11 cellular contexts compared by ENCODE assay signal in the genomic region with DNA sequence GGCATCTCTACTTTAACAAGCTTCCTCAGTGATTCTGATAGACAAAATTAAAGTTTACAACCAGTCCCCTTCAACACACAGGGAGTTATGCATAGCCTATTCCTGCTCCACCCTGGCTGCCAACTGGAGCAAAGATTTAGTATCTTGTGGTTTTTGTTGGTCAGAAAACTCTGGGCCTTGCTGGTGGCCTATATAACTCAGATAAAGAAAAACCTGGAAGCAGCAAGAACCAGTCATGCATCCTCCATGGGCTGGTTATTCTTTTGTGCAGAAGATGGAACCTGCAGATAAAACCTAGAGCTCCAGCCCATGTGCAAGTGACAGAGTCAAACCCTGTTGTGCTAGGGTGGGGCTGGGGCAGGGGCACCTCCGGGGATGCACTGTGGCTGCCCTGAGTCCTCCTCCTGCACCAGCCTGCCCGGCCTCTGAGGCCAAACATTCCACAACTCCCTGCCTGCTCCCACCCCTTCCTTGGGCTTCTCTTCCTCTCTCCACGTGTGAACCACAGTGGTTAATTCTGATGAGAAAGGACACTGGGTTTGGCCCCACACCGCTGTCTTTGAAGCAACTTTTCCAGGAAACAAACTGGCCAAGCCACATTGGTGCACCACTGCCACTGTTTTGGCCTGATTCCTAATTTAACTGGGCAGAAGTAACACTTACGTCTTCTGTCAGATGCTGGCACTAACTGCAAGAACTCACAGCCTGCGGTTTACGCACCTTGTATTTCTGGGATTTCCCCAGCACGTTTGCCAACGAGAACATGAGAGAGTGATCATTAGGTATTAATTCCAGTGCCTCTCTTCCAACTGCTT. TPM values are rescaled to one million over a fixed set of nuclear protein-coding genes. Genes with fewer than 3 reads are reported as not detected.
DNase-seq lines count a peak whose midpoint lies in the region; ATAC-seq and TF ChIP-seq lines count a peak whose summit lies in the region.
"Had no signal": no experiment of that assay in that cellular context is flagged by ENCODE, and none has a peak within 500 bp of the region (broad histone marks: within the 10 kb centered on the region; RNA-seq: fewer than 3 reads in every experiment).

No MANE protein-coding gene starts in this region.

- no peak overlapping the region for H3K56ac ChIP-seq in mesendoderm (ENCODE audit: low read length)

- no peak overlapping the region for H3K4me2 ChIP-seq in mesendoderm (ENCODE audit: low read length)

- peak overlapping the region in 2 of 3 donors; percentile 53 to 71 for H3K27ac Mint-ChIP-seq in CD4-positive, CD25-positive, alpha-beta regulatory T cell
- H3K27ac Mint-ChIP-seq in progenitor cell of endocrine pancreas (no peak overlapping the region), endothelial cell (ENCODE audit: unreplicated experiment) (no peak overlapping the region)

- no peak overlapping the region for H3K9ac ChIP-seq in mesendoderm (ENCODE audit: low read length)
- H3K9ac ChIP-seq: BLaER1 treated with 17β-estradiol and CSF1 and Interleukin-3, amounts not matched to agents 10 nM and 100 nM had no signal

- no peak overlapping the region for H3K4me3 Mint-ChIP-seq in CD4-positive, CD25-positive, alpha-beta regulatory T cell
- H3K4me3 Mint-ChIP-seq in progenitor cell of endocrine pancreas (ENCODE audit: low read depth) (no peak overlapping the region), endothelial cell (ENCODE audit: unreplicated experiment) (no peak overlapping the region)

- H3K27ac ChIP-seq in CD4-positive, CD25-positive, alpha-beta regulatory T cell (ENCODE audit: insufficient read depth, low read length, poor library complexity, severe bottlenecking): no peak overlapping the region
- H3K27ac ChIP-seq in VCaP: peak overlapping the region; percentile 50
- H3K27ac ChIP-seq in right cardiac atrium (ENCODE audit: low read length): no peak overlapping the region
- H3K27ac ChIP-seq in mesendoderm (ENCODE audit: low read depth, low read length): no peak overlapping the region
- H3K27ac ChIP-seq: BLaER1 treated with 17β-estradiol and CSF1 and Interleukin-3, amounts not matched to agents 10 nM and 100 nM had no signal

- H3K79me2 ChIP-seq in mesendoderm (ENCODE audit: control insufficient read depth, insufficient read depth, low read length): no peaks in the 10 kb centered on the region

- 60% methylated on average over 9 of the region's 9 CpGs for WGBS in right cardiac atrium
- WGBS in mesendoderm (ENCODE audit: extremely low coverage, insufficient coverage, low lambda C conversion rate): no CpG with 5 or more reads among the region's 9 CpGs

- no peaks in the 10 kb centered on the region for H3K27me3 Mint-ChIP-seq in CD4-positive, CD25-positive, alpha-beta regulatory T cell
- H3K27me3 Mint-ChIP-seq in progenitor cell of endocrine pancreas (no peaks in the 10 kb centered on the region), endothelial cell (ENCODE audit: unreplicated experiment) (peaks cover 2% of the 10 kb centered on the region)

- H2BK5ac ChIP-seq in mesendoderm (ENCODE audit: low read length): no peak overlapping the region

- H3K4ac ChIP-seq in mesendoderm (ENCODE audit: low read depth, low read length): no peak overlapping the region

- H3K27me3 ChIP-seq in CD4-positive, CD25-positive, alpha-beta regulatory T cell (ENCODE audit: control insufficient read depth, insufficient read depth, low read length): no peaks in the 10 kb centered on the region
- no peaks in the 10 kb centered on the region for H3K27me3 ChIP-seq in right cardiac atrium (ENCODE audit: control insufficient read depth, insufficient read depth)
- H3K27me3 ChIP-seq in mesendoderm (ENCODE audit: insufficient read depth, low read length, poor library complexity): no peaks in the 10 kb centered on the region
- H3K27me3 ChIP-seq: BLaER1 treated with 17β-estradiol and CSF1 and Interleukin-3, amounts not matched to agents 10 nM and 100 nM had no signal

- ATAC-seq in CD4-positive, CD25-positive, alpha-beta regulatory T cell (ENCODE audit: low read depth in 2 of 2): no peak
- ATAC-seq in GM19452 (IDR thresholded peaks at IDR 0.05; ENCODE audit: unreplicated experiment): peak; percentile 25
- ATAC-seq in right cardiac atrium: peak; percentile 54 to 64

- DNase-seq in CD4-positive, CD25-positive, alpha-beta regulatory T cell: no peak
- DNase-seq in right cardiac atrium (no peak), mesendoderm (no peak), progenitor cell of endocrine pancreas (ENCODE audit: low spot score, unreplicated experiment) (no peak), endothelial cell (ENCODE audit: low spot score) (no peak)
- DNase-seq in activated CD8-positive, alpha-beta memory T cell treated with anti-CD3 and anti-CD28 coated beads, Interleukin-2, amount 50 U/mL, for 4 hours: no peak
- DNase-seq: activated CD4-positive, CD25-positive, alpha-beta regulatory T cell; activated effector memory CD4-positive, alpha-beta T cell treated with anti-CD3 and anti-CD28 coated beads, Interleukin-2, amount 50 U/mL, for 16 hours had no signal

- peaks cover 2% of the 10 kb centered on the region for H3K36me3 ChIP-seq in CD4-positive, CD25-positive, alpha-beta regulatory T cell (ENCODE audit: control insufficient read depth, insufficient read depth, low read length)
- no peaks in the 10 kb centered on the region for H3K36me3 ChIP-seq in mesendoderm (ENCODE audit: control insufficient read depth, insufficient read depth, low read length)

- no peak overlapping the region for H2BK120ac ChIP-seq in mesendoderm (ENCODE audit: low read depth, low read length)

- no peak overlapping the region for H2BK15ac ChIP-seq in mesendoderm (replicated peaks; ENCODE audit: low read depth)

- H3K79me1 ChIP-seq in mesendoderm (ENCODE audit: low read length): no peaks in the 10 kb centered on the region

- no peaks in the 10 kb centered on the region for H3K9me3 ChIP-seq in CD4-positive, CD25-positive, alpha-beta regulatory T cell (ENCODE audit: control insufficient read depth in 2 of 2, low read length in 2 of 2)
- H3K9me3 ChIP-seq in right cardiac atrium (ENCODE audit: control insufficient read depth, low read length): no peaks in the 10 kb centered on the region

- peaks cover 31% of the 10 kb centered on the region for H3K36me3 Mint-ChIP-seq in CD4-positive, CD25-positive, alpha-beta regulatory T cell
- H3K36me3 Mint-ChIP-seq in progenitor cell of endocrine pancreas (ENCODE audit: insufficient read depth) (peaks cover 24% of the 10 kb centered on the region), endothelial cell (ENCODE audit: low read depth, unreplicated experiment) (peaks cover 13% of the 10 kb centered on the region)

- H3K9me3 Mint-ChIP-seq in CD4-positive, CD25-positive, alpha-beta regulatory T cell: peaks cover 0 to 1% (median 0%) of the 10 kb centered on the region in 7 donors
- peaks cover 3% of the 10 kb centered on the region for H3K9me3 Mint-ChIP-seq in progenitor cell of endocrine pancreas (ENCODE audit: low read depth)
- H3K9me3 Mint-ChIP-seq in endothelial cell (ENCODE audit: unreplicated experiment): no peaks in the 10 kb centered on the region

- peaks cover 10% of the 10 kb centered on the region for H3K4me1 ChIP-seq in CD4-positive, CD25-positive, alpha-beta regulatory T cell (ENCODE audit: control insufficient read depth, insufficient read depth, low read length, poor library complexity, severe bottlenecking)
- H3K4me1 ChIP-seq in right cardiac atrium (ENCODE audit: control insufficient read depth, insufficient read depth, low read length): no peaks in the 10 kb centered on the region
- no peaks in the 10 kb centered on the region for H3K4me1 ChIP-seq in mesendoderm (ENCODE audit: control insufficient read depth, low read depth, low read length)

- H4K8ac ChIP-seq in mesendoderm (ENCODE audit: low read depth, low read length): no peak overlapping the region

- intact Hi-C loops in right cardiac atrium (cut with DNase I): no loop called here

- no peak overlapping the region for H3K23ac ChIP-seq in mesendoderm (ENCODE audit: low read length)

- H4K5ac ChIP-seq in mesendoderm (ENCODE audit: low read length): no peak overlapping the region

- H2AK5ac ChIP-seq in mesendoderm (ENCODE audit: low read length): no peak overlapping the region

- no peak overlapping the region for H3K18ac ChIP-seq in mesendoderm (ENCODE audit: low read length)

- H3K4me1 Mint-ChIP-seq in CD4-positive, CD25-positive, alpha-beta regulatory T cell: peaks cover 18 to 36% (median 31%) of the 10 kb centered on the region in 4 donors
- H3K4me1 Mint-ChIP-seq in progenitor cell of endocrine pancreas (ENCODE audit: low read depth): peaks cover 5% of the 10 kb centered on the region
- peaks cover 33% of the 10 kb centered on the region for H3K4me1 Mint-ChIP-seq in endothelial cell (ENCODE audit: unreplicated experiment)

- TF ChIP-seq CTCF in VCaP (conservative IDR thresholded peaks at IDR 0.05) (no peak), progenitor cell of endocrine pancreas (IDR thresholded peaks at IDR 0.05; ENCODE audit: unreplicated experiment) (no peak), endothelial cell (IDR thresholded peaks at IDR 0.05; ENCODE audit: unreplicated experiment) (no peak)

- H3K4me3 ChIP-seq in CD4-positive, CD25-positive, alpha-beta regulatory T cell (ENCODE audit: low read depth, low read length): no peak overlapping the region
- H3K4me3 ChIP-seq in right cardiac atrium (ENCODE audit: low read length) (no peak overlapping the region), mesendoderm (ENCODE audit: low read length) (no peak overlapping the region)
- H3K4me3 ChIP-seq: BLaER1 treated with 17β-estradiol and CSF1 and Interleukin-3, amounts not matched to agents 10 nM and 100 nM had no signal

RNA-seq across cellular contexts. Expression of a gene that starts 23.3 kb away (rescaled TPM):
- 8.3 TPM for total RNA-seq in CD4-positive, CD25-positive, alpha-beta regulatory T cell
- 10 to 100 TPM in 2 of 4 donors, 1 to 10 TPM in 2; 8.4 to 15.1 (median 10.9) TPM for polyA plus RNA-seq in CD4-positive, CD25-positive, alpha-beta regulatory T cell
- total RNA-seq in right cardiac atrium: 1 to 10 TPM; 1.0 to 2.2 (median 1.8) TPM
- 0.63 TPM for polyA plus RNA-seq in right cardiac atrium
- 0.94 TPM for polyA plus RNA-seq in mesendoderm (2013, experiment 1 of 2)
- 0.63 TPM for polyA plus RNA-seq in mesendoderm (2013, experiment 2 of 2)
- 3.0 and 3.7 TPM in 2 replicates for total RNA-seq in progenitor cell of endocrine pancreas
- total RNA-seq in endothelial cell (ENCODE audit: unreplicated experiment): 7.0 TPM

Comparison
In these comparisons a context has a peak if more than half of its experiments do, and no peak if none do; other contexts are left out.
1. ATAC-seq: peak in GM19452 (single experiment) and right cardiac atrium (2 of 2); none in CD4-positive, CD25-positive, alpha-beta regulatory T cell (0 of 2).
2. H3K27ac Mint-ChIP-seq: peak in CD4-positive, CD25-positive, alpha-beta regulatory T cell (2 of 3); none in progenitor cell of endocrine pancreas (single experiment) and endothelial cell (single experiment).